28 cellular contexts compared by ENCODE assay signal in the genomic region with DNA sequence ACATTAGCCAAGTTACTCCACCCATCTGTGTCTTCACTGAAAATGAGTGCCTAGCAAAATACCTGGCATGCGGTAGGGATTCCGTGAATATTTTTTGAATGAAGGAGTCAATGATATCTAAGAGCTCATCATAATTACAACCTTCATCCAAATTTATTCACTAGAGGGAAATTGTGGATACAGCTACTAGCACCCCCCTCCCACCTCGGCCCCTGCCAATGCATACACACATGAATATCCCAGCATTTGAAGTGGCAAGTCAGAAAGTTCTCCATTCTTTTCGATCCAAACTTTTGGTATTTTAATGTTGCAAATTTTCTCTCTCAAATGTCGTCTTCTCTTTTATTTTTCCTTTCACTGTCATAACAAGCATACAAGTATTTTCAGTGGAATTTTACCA.
"Had no signal": no experiment of that assay in that cellular context is flagged by ENCODE, and none has a peak within 500 bp of the region (broad histone marks: within the 10 kb centered on the region; RNA-seq: fewer than 3 reads in every experiment).

No MANE protein-coding gene starts in this region.

- H3K27ac Mint-ChIP-seq: naive B cell; naive thymus-derived CD8-positive, alpha-beta T cell; natural killer cell treated with Interleukin-12 subunit alpha and Interleukin-12 subunit beta and Interleukin-15 and Interleukin-18, amount 100 ng/mL, for 72 hours; nephron progenitor cell; progenitor cell of endocrine pancreas; stimulated activated effector memory CD8-positive, alpha-beta T cell treated with anti-CD3 and anti-CD28 coated beads, Interleukin-12 subunit alpha, Interleukin-12 subunit beta, amount 100 ng/mL, for 72 hours; stimulated activated naive B cell treated with anti-CD40 and anti-IgM and Interleukin-4, amounts not matched to agents 10 μg/mL and 1 μg/mL and 100 μg/mL, for 72 hours; stimulated activated naive CD8-positive, alpha-beta T cell treated with anti-CD3 and anti-CD28 coated beads, Interleukin-15, Interleukin-2, amounts not matched to agents 100 ng/mL and 50 ng/mL, for 24 hours; type B pancreatic cell had no signal

- H3K9me3 Mint-ChIP-seq: naive thymus-derived CD8-positive, alpha-beta T cell; natural killer cell treated with Interleukin-12 subunit alpha and Interleukin-12 subunit beta and Interleukin-15 and Interleukin-18, amount 100 ng/mL, for 72 hours; nephron progenitor cell; neural crest cell; stimulated activated effector memory CD8-positive, alpha-beta T cell treated with anti-CD3 and anti-CD28 coated beads, Interleukin-12 subunit alpha, Interleukin-12 subunit beta, amount 100 ng/mL, for 72 hours; stimulated activated naive B cell treated with anti-CD40 and anti-IgM and Interleukin-4, amounts not matched to agents 10 μg/mL and 1 μg/mL and 100 μg/mL, for 72 hours; stimulated activated naive CD8-positive, alpha-beta T cell treated with anti-CD3 and anti-CD28 coated beads, Interleukin-15, Interleukin-2, amounts not matched to agents 100 ng/mL and 50 ng/mL, for 24 hours; type B pancreatic cell had no signal

- H3K36me3 Mint-ChIP-seq: naive B cell; naive thymus-derived CD8-positive, alpha-beta T cell; natural killer cell treated with Interleukin-12 subunit alpha and Interleukin-12 subunit beta and Interleukin-15 and Interleukin-18, amount 100 ng/mL, for 72 hours; stimulated activated effector memory CD8-positive, alpha-beta T cell treated with anti-CD3 and anti-CD28 coated beads, Interleukin-12 subunit alpha, Interleukin-12 subunit beta, amount 100 ng/mL, for 72 hours; stimulated activated naive B cell treated with anti-CD40 and anti-IgM and Interleukin-4, amounts not matched to agents 10 μg/mL and 1 μg/mL and 100 μg/mL, for 72 hours; type B pancreatic cell had no signal

- H3K4me1 ChIP-seq: pancreas, psoas muscle, right lobe of liver, suprapubic skin, testis, tibial artery, transverse colon, vagina had no signal

- H3K4me3 ChIP-seq: pancreas, psoas muscle, right lobe of liver, skin epidermis, suprapubic skin, testis, tibial artery, transverse colon, vagina had no signal

- H3K36me3 ChIP-seq: neutrophil, pancreas, right lobe of liver, suprapubic skin, tibial artery, transverse colon, vagina had no signal

- H3K27me3 ChIP-seq: neutrophil, pancreas, right lobe of liver, suprapubic skin, testis, tibial artery, transverse colon, vagina had no signal

- H3K27ac ChIP-seq: neutrophil, pancreas, psoas muscle, right lobe of liver, skin epidermis, suprapubic skin, testis, tibial artery, transverse colon, vagina had no signal

- H3K4me1 Mint-ChIP-seq: naive B cell; naive thymus-derived CD8-positive, alpha-beta T cell; nephron progenitor cell; neural crest cell; stimulated activated effector memory CD8-positive, alpha-beta T cell treated with anti-CD3 and anti-CD28 coated beads, Interleukin-12 subunit alpha, Interleukin-12 subunit beta, amount 100 ng/mL, for 72 hours; stimulated activated naive B cell treated with anti-CD40 and anti-IgM and Interleukin-4, amounts not matched to agents 10 μg/mL and 1 μg/mL and 100 μg/mL, for 72 hours had no signal

- H3K4me3 Mint-ChIP-seq: naive B cell; naive thymus-derived CD8-positive, alpha-beta T cell; natural killer cell treated with Interleukin-12 subunit alpha and Interleukin-12 subunit beta and Interleukin-15 and Interleukin-18, amount 100 ng/mL, for 72 hours; nephron progenitor cell; neural crest cell; stimulated activated effector memory CD8-positive, alpha-beta T cell treated with anti-CD3 and anti-CD28 coated beads, Interleukin-12 subunit alpha, Interleukin-12 subunit beta, amount 100 ng/mL, for 72 hours; stimulated activated naive B cell treated with anti-CD40 and anti-IgM and Interleukin-4, amounts not matched to agents 10 μg/mL and 1 μg/mL and 100 μg/mL, for 72 hours; stimulated activated naive CD8-positive, alpha-beta T cell treated with anti-CD3 and anti-CD28 coated beads, Interleukin-15, Interleukin-2, amounts not matched to agents 100 ng/mL and 50 ng/mL, for 24 hours; type B pancreatic cell had no signal

- DNase-seq: naive B cell; naive thymus-derived CD8-positive, alpha-beta T cell; nephron progenitor cell; nucleus accumbens; psoas muscle; right cardiac atrium; right lobe of liver; stimulated activated CD4-positive, alpha-beta T cell treated with anti-CD3 and anti-CD28 coated beads, Interleukin-15, amount 100 ng/mL, for 24 hours; stimulated activated CD4-positive, alpha-beta T cell treated with anti-CD3 and anti-CD28 coated beads, Interleukin-2, amount 100 ng/mL, for 24 hours; stimulated activated CD4-positive, alpha-beta T cell treated with anti-CD3 and anti-CD28 coated beads, Interleukin-2, amount 100 ng/mL, for 48 hours; stimulated activated CD4-positive, alpha-beta T cell treated with anti-CD3 and anti-CD28 coated beads, Interleukin-4, amount 100 ng/mL, for 24 hours; stimulated activated naive B cell treated with anti-CD40 and anti-IgM and Interleukin-4, amounts not matched to agents 10 μg/mL and 1 μg/mL and 100 μg/mL, for 72 hours; stimulated activated naive CD4-positive, alpha-beta T cell treated with Interleukin-2 at 50 U/mL for 16 hours; substantia nigra; testis; tibial artery; transverse colon had no signal

- H3K9me3 ChIP-seq: neutrophil, pancreas, psoas muscle, right lobe of liver, suprapubic skin, testis, tibial artery, transverse colon, vagina had no signal

- ATAC-seq: naive thymus-derived CD8-positive, alpha-beta T cell; natural killer cell treated with Interleukin-12 subunit alpha and Interleukin-12 subunit beta and Interleukin-15 and Interleukin-18, amount 100 ng/mL, for 72 hours; pancreas; psoas muscle; right cardiac atrium; right lobe of liver; stimulated activated effector memory CD8-positive, alpha-beta T cell treated with anti-CD3 and anti-CD28 coated beads, Interleukin-12 subunit alpha, Interleukin-12 subunit beta, amount 100 ng/mL, for 72 hours; stimulated activated naive B cell treated with anti-CD40 and anti-IgM and Interleukin-4, amounts not matched to agents 10 μg/mL and 1 μg/mL and 100 μg/mL, for 72 hours had no signal
